Comparison of ENCODE assay signal across 1 cellular context in the genomic region with DNA sequence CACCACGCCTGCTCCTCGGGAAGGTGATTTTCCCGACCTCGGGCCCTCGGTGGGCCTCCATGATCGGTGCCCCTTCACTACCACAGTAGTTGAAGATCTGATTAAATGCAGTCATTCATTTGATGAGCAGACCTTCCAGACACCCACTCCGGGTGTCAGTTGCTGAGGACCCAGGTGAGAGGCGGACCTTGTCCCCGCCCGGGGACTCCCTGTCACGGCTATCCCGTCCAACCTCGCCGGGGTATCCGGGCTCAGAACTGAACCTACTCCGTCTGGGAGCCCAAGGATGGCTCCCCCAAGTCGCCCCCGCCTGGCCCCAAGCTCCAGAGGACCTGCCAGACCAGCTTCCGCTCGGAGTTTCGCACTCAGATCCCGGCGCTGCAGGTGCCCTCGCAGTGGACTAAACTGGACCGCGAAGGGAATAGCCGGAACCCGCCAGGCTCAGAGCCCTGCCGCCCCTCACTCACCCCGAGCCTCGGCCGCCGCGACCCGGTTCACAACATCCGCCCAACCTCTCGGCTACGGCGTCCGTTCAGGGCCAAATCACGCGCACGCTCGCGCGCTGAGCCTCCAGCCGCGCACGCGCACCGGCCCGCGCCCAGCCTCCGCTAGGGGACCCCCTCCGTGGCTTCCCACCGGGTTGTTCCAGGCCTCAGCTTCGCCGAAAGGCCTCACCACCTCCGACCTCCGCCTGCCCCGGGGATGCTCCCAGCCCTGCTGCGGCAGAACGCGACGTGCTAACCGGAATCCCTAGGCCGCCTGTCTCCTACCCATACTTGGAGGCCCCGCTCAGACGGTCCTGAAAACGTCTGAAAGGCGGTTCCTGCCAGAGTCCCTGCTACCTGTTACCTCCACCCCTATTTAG.
A peak's percentile ranks its signal among the peaks of the same experiment; 100 is the strongest.
TF ChIP-seq lines count a peak whose summit lies in the region.

No MANE protein-coding gene starts in this region.

TF ChIP-seq in K562, 482 proteins besides CTCF, POLR2A, EP300 and RAD21 (continued from another document and continues in another):
- TF ChIP-seq, protein P1, sequence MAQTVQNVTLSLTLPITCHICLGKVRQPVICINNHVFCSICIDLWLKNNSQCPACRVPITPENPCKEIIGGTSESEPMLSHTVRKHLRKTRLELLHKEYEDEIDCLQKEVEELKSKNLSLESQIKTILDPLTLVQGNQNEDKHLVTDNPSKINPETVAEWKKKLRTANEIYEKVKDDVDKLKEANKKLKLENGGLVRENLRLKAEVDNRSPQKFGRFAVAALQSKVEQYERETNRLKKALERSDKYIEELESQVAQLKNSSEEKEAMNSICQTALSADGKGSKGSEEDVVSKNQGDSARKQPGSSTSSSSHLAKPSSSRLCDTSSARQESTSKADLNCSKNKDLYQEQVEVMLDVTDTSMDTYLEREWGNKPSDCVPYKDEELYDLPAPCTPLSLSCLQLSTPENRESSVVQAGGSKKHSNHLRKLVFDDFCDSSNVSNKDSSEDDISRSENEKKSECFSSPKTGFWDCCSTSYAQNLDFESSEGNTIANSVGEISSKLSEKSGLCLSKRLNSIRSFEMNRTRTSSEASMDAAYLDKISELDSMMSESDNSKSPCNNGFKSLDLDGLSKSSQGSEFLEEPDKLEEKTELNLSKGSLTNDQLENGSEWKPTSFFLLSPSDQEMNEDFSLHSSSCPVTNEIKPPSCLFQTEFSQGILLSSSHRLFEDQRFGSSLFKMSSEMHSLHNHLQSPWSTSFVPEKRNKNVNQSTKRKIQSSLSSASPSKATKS (CRISPR knock-in tag; IDR thresholded peaks at IDR 0.05), result no peak
- no peak for TF ChIP-seq ZC3H8 (IDR thresholded peaks at IDR 0.05)
- no peak for TF ChIP-seq GABPA (tag; conservative IDR thresholded peaks at IDR 0.05; ENCODE audit: low read depth)
- no peak for TF ChIP-seq IFI16 (CRISPR knock-in tag; IDR thresholded peaks at IDR 0.05)
- peak; percentile 97; the same call in 1 of the 2 replicates for TF ChIP-seq NR1H2 (CRISPR knock-in tag; IDR thresholded peaks at IDR 0.05)
- TF ChIP-seq ASH1L (IDR thresholded peaks at IDR 0.05; ENCODE audit: borderline replicate concordance, low read depth, partially characterized antibody), result no peak
- no peak for TF ChIP-seq LEF1 (IDR thresholded peaks at IDR 0.05)
- TF ChIP-seq ZNF583 (CRISPR knock-in tag; IDR thresholded peaks at IDR 0.05), result peak; percentile 85
- TF ChIP-seq, protein P2, sequence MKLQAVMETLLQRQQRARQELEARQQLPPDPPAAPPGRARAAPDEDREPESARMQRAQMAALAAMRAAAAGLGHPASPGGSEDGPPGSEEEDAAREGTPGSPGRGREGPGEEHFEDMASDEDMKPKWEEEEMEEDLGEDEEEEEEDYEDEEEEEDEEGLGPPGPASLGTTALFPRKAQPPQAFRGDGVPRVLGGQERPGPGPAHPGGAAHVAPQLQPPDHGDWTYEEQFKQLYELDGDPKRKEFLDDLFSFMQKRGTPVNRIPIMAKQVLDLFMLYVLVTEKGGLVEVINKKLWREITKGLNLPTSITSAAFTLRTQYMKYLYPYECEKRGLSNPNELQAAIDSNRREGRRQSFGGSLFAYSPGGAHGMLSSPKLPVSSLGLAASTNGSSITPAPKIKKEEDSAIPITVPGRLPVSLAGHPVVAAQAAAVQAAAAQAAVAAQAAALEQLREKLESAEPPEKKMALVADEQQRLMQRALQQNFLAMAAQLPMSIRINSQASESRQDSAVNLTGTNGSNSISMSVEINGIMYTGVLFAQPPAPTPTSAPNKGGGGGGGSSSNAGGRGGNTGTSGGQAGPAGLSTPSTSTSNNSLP (IDR thresholded peaks at IDR 0.05; ENCODE audit: borderline replicate concordance, low read depth, low read length), result peak; percentile 11; the same call in 1 of the 2 replicates
- peak; percentile 99 for TF ChIP-seq CTBP1 (IDR thresholded peaks at IDR 0.05; ENCODE audit: borderline replicate concordance)
- TF ChIP-seq, protein P3, sequence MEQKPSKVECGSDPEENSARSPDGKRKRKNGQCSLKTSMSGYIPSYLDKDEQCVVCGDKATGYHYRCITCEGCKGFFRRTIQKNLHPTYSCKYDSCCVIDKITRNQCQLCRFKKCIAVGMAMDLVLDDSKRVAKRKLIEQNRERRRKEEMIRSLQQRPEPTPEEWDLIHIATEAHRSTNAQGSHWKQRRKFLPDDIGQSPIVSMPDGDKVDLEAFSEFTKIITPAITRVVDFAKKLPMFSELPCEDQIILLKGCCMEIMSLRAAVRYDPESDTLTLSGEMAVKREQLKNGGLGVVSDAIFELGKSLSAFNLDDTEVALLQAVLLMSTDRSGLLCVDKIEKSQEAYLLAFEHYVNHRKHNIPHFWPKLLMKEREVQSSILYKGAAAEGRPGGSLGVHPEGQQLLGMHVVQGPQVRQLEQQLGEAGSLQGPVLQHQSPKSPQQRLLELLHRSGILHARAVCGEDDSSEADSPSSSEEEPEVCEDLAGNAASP (IDR thresholded peaks at IDR 0.05), result no peak
- no peak for TF ChIP-seq DPF2 (IDR thresholded peaks at IDR 0.05)
- 0 out of 2 replicates have a peak, but pooled peaks have one; percentile 18 for TF ChIP-seq PHB (CRISPR knock-in tag; IDR thresholded peaks at IDR 0.05)
- no peak for TF ChIP-seq POLR3A (IDR thresholded peaks at IDR 0.05; ENCODE audit: borderline replicate concordance, extremely low read depth, insufficient read depth, insufficient read length)
- peak; percentile 92 for TF ChIP-seq ZNF212 (CRISPR knock-in tag; IDR thresholded peaks at IDR 0.05)
- TF ChIP-seq, protein P4, sequence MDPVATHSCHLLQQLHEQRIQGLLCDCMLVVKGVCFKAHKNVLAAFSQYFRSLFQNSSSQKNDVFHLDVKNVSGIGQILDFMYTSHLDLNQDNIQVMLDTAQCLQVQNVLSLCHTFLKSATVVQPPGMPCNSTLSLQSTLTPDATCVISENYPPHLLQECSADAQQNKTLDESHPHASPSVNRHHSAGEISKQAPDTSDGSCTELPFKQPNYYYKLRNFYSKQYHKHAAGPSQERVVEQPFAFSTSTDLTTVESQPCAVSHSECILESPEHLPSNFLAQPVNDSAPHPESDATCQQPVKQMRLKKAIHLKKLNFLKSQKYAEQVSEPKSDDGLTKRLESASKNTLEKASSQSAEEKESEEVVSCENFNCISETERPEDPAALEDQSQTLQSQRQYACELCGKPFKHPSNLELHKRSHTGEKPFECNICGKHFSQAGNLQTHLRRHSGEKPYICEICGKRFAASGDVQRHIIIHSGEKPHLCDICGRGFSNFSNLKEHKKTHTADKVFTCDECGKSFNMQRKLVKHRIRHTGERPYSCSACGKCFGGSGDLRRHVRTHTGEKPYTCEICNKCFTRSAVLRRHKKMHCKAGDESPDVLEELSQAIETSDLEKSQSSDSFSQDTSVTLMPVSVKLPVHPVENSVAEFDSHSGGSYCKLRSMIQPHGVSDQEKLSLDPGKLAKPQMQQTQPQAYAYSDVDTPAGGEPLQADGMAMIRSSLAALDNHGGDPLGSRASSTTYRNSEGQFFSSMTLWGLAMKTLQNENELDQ (CRISPR knock-in tag; IDR thresholded peaks at IDR 0.05; ENCODE audit: borderline replicate concordance), result peak; percentile 79; the same call in 1 of the 2 replicates
- TF ChIP-seq, protein P5, sequence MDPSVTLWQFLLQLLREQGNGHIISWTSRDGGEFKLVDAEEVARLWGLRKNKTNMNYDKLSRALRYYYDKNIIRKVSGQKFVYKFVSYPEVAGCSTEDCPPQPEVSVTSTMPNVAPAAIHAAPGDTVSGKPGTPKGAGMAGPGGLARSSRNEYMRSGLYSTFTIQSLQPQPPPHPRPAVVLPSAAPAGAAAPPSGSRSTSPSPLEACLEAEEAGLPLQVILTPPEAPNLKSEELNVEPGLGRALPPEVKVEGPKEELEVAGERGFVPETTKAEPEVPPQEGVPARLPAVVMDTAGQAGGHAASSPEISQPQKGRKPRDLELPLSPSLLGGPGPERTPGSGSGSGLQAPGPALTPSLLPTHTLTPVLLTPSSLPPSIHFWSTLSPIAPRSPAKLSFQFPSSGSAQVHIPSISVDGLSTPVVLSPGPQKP (CRISPR knock-in tag; IDR thresholded peaks at IDR 0.05), result no peak
- TF ChIP-seq RBM15 (IDR thresholded peaks at IDR 0.05; ENCODE audit: insufficient read depth, low read length), result peak; percentile 98; the same call in 1 of the 2 replicates
- TF ChIP-seq PHTF2 (CRISPR knock-in tag; IDR thresholded peaks at IDR 0.05), result no peak
- no peak for TF ChIP-seq ZNF184 (CRISPR knock-in tag; IDR thresholded peaks at IDR 0.05)
- no peak for TF ChIP-seq ZNF121 (CRISPR knock-in tag; conservative IDR thresholded peaks at IDR 0.05)
- peak; percentile 98 for TF ChIP-seq LCOR (CRISPR knock-in tag; IDR thresholded peaks at IDR 0.05)
- TF ChIP-seq, protein P6, sequence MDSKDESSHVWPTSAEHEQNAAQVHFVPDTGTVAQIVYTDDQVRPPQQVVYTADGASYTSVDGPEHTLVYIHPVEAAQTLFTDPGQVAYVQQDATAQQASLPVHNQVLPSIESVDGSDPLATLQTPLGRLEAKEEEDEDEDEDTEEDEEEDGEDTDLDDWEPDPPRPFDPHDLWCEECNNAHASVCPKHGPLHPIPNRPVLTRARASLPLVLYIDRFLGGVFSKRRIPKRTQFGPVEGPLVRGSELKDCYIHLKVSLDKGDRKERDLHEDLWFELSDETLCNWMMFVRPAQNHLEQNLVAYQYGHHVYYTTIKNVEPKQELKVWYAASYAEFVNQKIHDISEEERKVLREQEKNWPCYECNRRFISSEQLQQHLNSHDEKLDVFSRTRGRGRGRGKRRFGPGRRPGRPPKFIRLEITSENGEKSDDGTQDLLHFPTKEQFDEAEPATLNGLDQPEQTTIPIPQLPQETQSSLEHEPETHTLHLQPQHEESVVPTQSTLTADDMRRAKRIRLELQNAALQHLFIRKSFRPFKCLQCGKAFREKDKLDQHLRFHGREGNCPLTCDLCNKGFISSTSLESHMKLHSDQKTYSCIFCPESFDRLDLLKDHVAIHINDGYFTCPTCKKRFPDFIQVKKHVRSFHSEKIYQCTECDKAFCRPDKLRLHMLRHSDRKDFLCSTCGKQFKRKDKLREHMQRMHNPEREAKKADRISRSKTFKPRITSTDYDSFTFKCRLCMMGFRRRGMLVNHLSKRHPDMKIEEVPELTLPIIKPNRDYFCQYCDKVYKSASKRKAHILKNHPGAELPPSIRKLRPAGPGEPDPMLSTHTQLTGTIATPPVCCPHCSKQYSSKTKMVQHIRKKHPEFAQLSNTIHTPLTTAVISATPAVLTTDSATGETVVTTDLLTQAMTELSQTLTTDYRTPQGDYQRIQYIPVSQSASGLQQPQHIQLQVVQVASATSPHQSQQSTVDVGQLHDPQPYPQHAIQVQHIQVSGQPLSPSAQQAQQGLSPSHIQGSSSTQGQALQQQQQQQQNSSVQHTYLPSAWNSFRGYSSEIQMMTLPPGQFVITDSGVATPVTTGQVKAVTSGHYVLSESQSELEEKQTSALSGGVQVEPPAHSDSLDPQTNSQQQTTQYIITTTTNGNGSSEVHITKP (IDR thresholded peaks at IDR 0.05; ENCODE audit: partially characterized antibody), result no peak
- TF ChIP-seq, protein P7, sequence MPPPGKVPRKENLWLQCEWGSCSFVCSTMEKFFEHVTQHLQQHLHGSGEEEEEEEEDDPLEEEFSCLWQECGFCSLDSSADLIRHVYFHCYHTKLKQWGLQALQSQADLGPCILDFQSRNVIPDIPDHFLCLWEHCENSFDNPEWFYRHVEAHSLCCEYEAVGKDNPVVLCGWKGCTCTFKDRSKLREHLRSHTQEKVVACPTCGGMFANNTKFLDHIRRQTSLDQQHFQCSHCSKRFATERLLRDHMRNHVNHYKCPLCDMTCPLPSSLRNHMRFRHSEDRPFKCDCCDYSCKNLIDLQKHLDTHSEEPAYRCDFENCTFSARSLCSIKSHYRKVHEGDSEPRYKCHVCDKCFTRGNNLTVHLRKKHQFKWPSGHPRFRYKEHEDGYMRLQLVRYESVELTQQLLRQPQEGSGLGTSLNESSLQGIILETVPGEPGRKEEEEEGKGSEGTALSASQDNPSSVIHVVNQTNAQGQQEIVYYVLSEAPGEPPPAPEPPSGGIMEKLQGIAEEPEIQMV (tag; conservative IDR thresholded peaks at IDR 0.05; ENCODE audit: low read depth), result no peak
- no peak for TF ChIP-seq ZNF140 (CRISPR knock-in tag; IDR thresholded peaks at IDR 0.05)
- TF ChIP-seq LARP7 (IDR thresholded peaks at IDR 0.05), result no peak
- TF ChIP-seq PHF8 (IDR thresholded peaks at IDR 0.05; ENCODE audit: borderline replicate concordance, low read length), result peak; percentile 89
- TF ChIP-seq, protein P8, sequence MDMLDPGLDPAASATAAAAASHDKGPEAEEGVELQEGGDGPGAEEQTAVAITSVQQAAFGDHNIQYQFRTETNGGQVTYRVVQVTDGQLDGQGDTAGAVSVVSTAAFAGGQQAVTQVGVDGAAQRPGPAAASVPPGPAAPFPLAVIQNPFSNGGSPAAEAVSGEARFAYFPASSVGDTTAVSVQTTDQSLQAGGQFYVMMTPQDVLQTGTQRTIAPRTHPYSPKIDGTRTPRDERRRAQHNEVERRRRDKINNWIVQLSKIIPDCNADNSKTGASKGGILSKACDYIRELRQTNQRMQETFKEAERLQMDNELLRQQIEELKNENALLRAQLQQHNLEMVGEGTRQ (CRISPR knock-in tag; IDR thresholded peaks at IDR 0.05), result no peak
- TF ChIP-seq C11orf30 (IDR thresholded peaks at IDR 0.05; ENCODE audit: low read depth), result no peak
- TF ChIP-seq, protein P9, sequence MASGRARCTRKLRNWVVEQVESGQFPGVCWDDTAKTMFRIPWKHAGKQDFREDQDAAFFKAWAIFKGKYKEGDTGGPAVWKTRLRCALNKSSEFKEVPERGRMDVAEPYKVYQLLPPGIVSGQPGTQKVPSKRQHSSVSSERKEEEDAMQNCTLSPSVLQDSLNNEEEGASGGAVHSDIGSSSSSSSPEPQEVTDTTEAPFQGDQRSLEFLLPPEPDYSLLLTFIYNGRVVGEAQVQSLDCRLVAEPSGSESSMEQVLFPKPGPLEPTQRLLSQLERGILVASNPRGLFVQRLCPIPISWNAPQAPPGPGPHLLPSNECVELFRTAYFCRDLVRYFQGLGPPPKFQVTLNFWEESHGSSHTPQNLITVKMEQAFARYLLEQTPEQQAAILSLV (tag; IDR thresholded peaks at IDR 0.05), result peak; percentile 38; the same call in 1 of the 2 replicates
- TF ChIP-seq, protein P10, sequence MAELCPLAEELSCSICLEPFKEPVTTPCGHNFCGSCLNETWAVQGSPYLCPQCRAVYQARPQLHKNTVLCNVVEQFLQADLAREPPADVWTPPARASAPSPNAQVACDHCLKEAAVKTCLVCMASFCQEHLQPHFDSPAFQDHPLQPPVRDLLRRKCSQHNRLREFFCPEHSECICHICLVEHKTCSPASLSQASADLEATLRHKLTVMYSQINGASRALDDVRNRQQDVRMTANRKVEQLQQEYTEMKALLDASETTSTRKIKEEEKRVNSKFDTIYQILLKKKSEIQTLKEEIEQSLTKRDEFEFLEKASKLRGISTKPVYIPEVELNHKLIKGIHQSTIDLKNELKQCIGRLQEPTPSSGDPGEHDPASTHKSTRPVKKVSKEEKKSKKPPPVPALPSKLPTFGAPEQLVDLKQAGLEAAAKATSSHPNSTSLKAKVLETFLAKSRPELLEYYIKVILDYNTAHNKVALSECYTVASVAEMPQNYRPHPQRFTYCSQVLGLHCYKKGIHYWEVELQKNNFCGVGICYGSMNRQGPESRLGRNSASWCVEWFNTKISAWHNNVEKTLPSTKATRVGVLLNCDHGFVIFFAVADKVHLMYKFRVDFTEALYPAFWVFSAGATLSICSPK (IDR thresholded peaks at IDR 0.05; ENCODE audit: borderline replicate concordance), result 0 out of 2 replicates have a peak, but pooled peaks have one; percentile 24
- TF ChIP-seq NFIC (IDR thresholded peaks at IDR 0.05), result peak; percentile 70
- TF ChIP-seq, protein P11, sequence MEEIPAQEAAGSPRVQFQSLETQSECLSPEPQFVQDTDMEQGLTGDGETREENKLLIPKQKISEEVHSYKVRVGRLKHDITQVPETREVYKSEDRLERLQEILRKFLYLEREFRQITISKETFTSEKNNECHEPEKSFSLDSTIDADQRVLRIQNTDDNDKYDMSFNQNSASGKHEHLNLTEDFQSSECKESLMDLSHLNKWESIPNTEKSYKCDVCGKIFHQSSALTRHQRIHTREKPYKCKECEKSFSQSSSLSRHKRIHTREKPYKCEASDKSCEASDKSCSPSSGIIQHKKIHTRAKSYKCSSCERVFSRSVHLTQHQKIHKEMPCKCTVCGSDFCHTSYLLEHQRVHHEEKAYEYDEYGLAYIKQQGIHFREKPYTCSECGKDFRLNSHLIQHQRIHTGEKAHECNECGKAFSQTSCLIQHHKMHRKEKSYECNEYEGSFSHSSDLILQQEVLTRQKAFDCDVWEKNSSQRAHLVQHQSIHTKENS (CRISPR knock-in tag; IDR thresholded peaks at IDR 0.05), result no peak
- peak; percentile 78 for TF ChIP-seq ZNF76 (CRISPR knock-in tag; IDR thresholded peaks at IDR 0.05; ENCODE audit: borderline replicate concordance)
